ENCODE assay signal across 20 cellular contexts in genomic region chr16:66228791-66229190, GRCh38.
DNase-seq lines count a peak whose midpoint lies in the region; ATAC-seq and TF ChIP-seq lines count a peak whose summit lies in the region.
"Had no signal": no experiment of that assay in that cellular context is flagged by ENCODE, and none has a peak within 500 bp of the region (broad histone marks: within the 10 kb centered on the region; RNA-seq: fewer than 3 reads in every experiment).

No MANE protein-coding gene starts in this region.

- H3K9me3 ChIP-seq in neutrophil = no peaks in the 10 kb centered on the region
- H3K9me3 ChIP-seq: SJSA1, upper lobe of left lung had no signal

- TF ChIP-seq CTCF in choroid plexus epithelial cell (conservative IDR thresholded peaks at IDR 0.05; ENCODE audit: low read depth, low read length) (no peak), neutrophil (IDR thresholded peaks at IDR 0.05) (no peak)

- in situ Hi-C loops in KBM-7 (cut with MboI; ENCODE audit: low pct_unique_long_range_greater_than_20kb, low sequenced_read_pairs) = no loop called here

- H3K4me3 ChIP-seq in choroid plexus epithelial cell (ENCODE audit: low read depth, low read length) (no peak overlapping the region), neutrophil (ENCODE audit: low read depth in 1 of 2, low read length in 1 of 2) (peak overlapping the region; percentile 33 to 54)
- H3K4me3 ChIP-seq: SJSA1, upper lobe of left lung had no signal

- DNase-seq in A172 (ENCODE audit: low spot score) (peak; percentile 65), M059J (ENCODE audit: low read depth) (peak; percentile 28), choroid plexus epithelial cell (ENCODE audit: low read depth) (peak; percentile 71), KBM-7 (no peak), CD1c-positive myeloid dendritic cell (ENCODE audit: extremely low spot score) (no peak), NCI-H510A treated with DMSO at 0.1 percent for 48 hours (lab: John Stamatoyannopoulos, UW) (no peak)
- DNase-seq: 8988T; activated CD4-positive, alpha-beta T cell treated with anti-CD3 and anti-CD28 coated beads, Interleukin-2, amount 10 ng/mL, durations not matched to agents 7 days and 5 days; dermis blood vessel endothelial cell; NCI-H187 treated with DMSO at 0.1 percent for 48 hours; NCI-H774; PC-3; stimulated activated CD4-positive, alpha-beta T cell treated with anti-CD3 and anti-CD28 coated beads, Interleukin-12 subunit alpha, Interleukin-12 subunit beta, amount 100 ng/mL, for 4 hours; upper lobe of left lung had no signal

- no peak for ATAC-seq in HG03439 (IDR thresholded peaks at IDR 0.05; ENCODE audit: unreplicated experiment)
- ATAC-seq: activated naive CD4-positive, alpha-beta T cell treated with anti-CD3 and anti-CD28 coated beads, Interleukin-2, amount 50 U/mL, for 72 hours; left lobe of liver; PC-3 had no signal

- peak overlapping the region; percentile 93 for H3K27ac ChIP-seq in neutrophil
- H3K27ac ChIP-seq: epithelial cell of prostate, SJSA1 had no signal

- H3K36me3 ChIP-seq in neutrophil = no peaks in the 10 kb centered on the region
- H3K36me3 ChIP-seq: SJSA1, upper lobe of left lung had no signal

- H3K27me3 ChIP-seq in neutrophil = no peaks in the 10 kb centered on the region
- H3K27me3 ChIP-seq: SJSA1, upper lobe of left lung had no signal

- peaks cover 71 to 75% of the 10 kb centered on the region in 2 experiments for H3K4me1 ChIP-seq in neutrophil (ENCODE audit: control insufficient read depth in 1 of 2, insufficient read depth in 1 of 2, low read depth in 1 of 2, low read length in 1 of 2)

Comparison
In these comparisons a context has a peak if more than half of its experiments do, and no peak if none do; other contexts are left out.
1. DNase-seq: peak in A172 (single experiment), M059J (single experiment) and choroid plexus epithelial cell (single experiment); none in KBM-7 (single experiment), CD1c-positive myeloid dendritic cell (single experiment) and NCI-H510A treated with DMSO at 0.1 percent for 48 hours (single experiment).